ENCODE assay signal across 1 cellular context in genomic region chr1:25755475-25756125, GRCh38.
TF ChIP-seq lines count a peak whose summit lies in the region.

No MANE protein-coding gene starts in this region.

TF ChIP-seq in K562, 482 proteins besides CTCF, POLR2A, EP300 and RAD21 (continued from another document and continues in another):
- TF ChIP-seq RCOR1 (IDR thresholded peaks at IDR 0.05; ENCODE audit: borderline replicate concordance in 1 of 2, low read depth in 2 of 2, low read length in 2 of 2) (0 out of 4 replicates have a peak, but pooled peaks of 1 of the 2 experiments have one; percentile 23), YY1 (IDR thresholded peaks at IDR 0.05; ENCODE audit: borderline replicate concordance in 1 of 3, control insufficient read depth in 1 of 3, extremely low read depth in 1 of 3, insufficient read depth in 3 of 3, insufficient read length in 1 of 3, insufficient replicate concordance in 2 of 3, low read depth in 1 of 3, low read length in 2 of 3) (no peak), ZNF699 (CRISPR knock-in tag; IDR thresholded peaks at IDR 0.05; ENCODE audit: insufficient replicate concordance) (no peak), ZZZ3 (IDR thresholded peaks at IDR 0.05) (no peak), HDAC6 (IDR thresholded peaks at IDR 0.05; ENCODE audit: low read depth, low read length) (no peak), TFAP4 (CRISPR knock-in tag; IDR thresholded peaks at IDR 0.05; ENCODE audit: borderline replicate concordance) (no peak), SMARCA4 (IDR thresholded peaks at IDR 0.05) (no peak), E2F6 (IDR thresholded peaks at IDR 0.05; ENCODE audit: borderline replicate concordance in 1 of 2, extremely low read depth in 1 of 2, insufficient read depth in 1 of 2, insufficient read length in 1 of 2, low read depth in 1 of 2, low read length in 1 of 2, poor library complexity in 1 of 2, severe bottlenecking in 1 of 2) (no peak), CBX8 (IDR thresholded peaks at IDR 0.05; ENCODE audit: borderline replicate concordance, extremely low read depth, low read depth, low read length, poor library complexity, severe bottlenecking) (no peak), PTRF (tag; IDR thresholded peaks at IDR 0.05) (no peak), LEF1 (IDR thresholded peaks at IDR 0.05) (no peak), TCF3 (CRISPR knock-in tag; IDR thresholded peaks at IDR 0.05) (no peak), SIX5 (IDR thresholded peaks at IDR 0.05; ENCODE audit: borderline replicate concordance in 1 of 2, insufficient read depth in 1 of 2, low read depth in 1 of 2, low read length in 2 of 2) (no peak), PREB (CRISPR knock-in tag; IDR thresholded peaks at IDR 0.05) (no peak), IRF9 (tag; IDR thresholded peaks at IDR 0.05) (no peak), FIP1L1 (IDR thresholded peaks at IDR 0.05; ENCODE audit: low read depth, low read length, poor library complexity, severe bottlenecking) (no peak), SRSF9 (IDR thresholded peaks at IDR 0.05; ENCODE audit: borderline replicate concordance, low read depth, low read length) (no peak), ZNF174 (CRISPR knock-in tag; IDR thresholded peaks at IDR 0.05) (no peak), USF2 (CRISPR knock-in tag; IDR thresholded peaks at IDR 0.05) (peak; percentile 50; the same call in 1 of the 2 replicates), TGIF2 (CRISPR knock-in tag; IDR thresholded peaks at IDR 0.05) (no peak), TFAM (CRISPR knock-in tag; conservative IDR thresholded peaks at IDR 0.05) (no peak), MBD1 (CRISPR knock-in tag; IDR thresholded peaks at IDR 0.05) (no peak), NFYB (IDR thresholded peaks at IDR 0.05; ENCODE audit: extremely low read depth, insufficient read length) (no peak), FOSL1 (tag; conservative IDR thresholded peaks at IDR 0.05) (no peak), PPARD (CRISPR knock-in tag; IDR thresholded peaks at IDR 0.05) (no peak), PKNOX1 (IDR thresholded peaks at IDR 0.05) (no peak), NELFE (IDR thresholded peaks at IDR 0.05; ENCODE audit: insufficient read depth, insufficient read length) (no peak), SETDB1 (IDR thresholded peaks at IDR 0.05; ENCODE audit: low read length) (no peak), FOXP1 (CRISPR knock-in tag; IDR thresholded peaks at IDR 0.05) (no peak), TFE3 (CRISPR knock-in tag; IDR thresholded peaks at IDR 0.05) (peak; percentile 87), ARHGAP35 (IDR thresholded peaks at IDR 0.05; ENCODE audit: partially characterized antibody) (no peak), OTX1 (CRISPR knock-in tag; IDR thresholded peaks at IDR 0.05) (no peak), PHF8 (IDR thresholded peaks at IDR 0.05; ENCODE audit: borderline replicate concordance, low read length) (no peak), GATAD2B (IDR thresholded peaks at IDR 0.05; ENCODE audit: borderline replicate concordance) (no peak), ARID3A (IDR thresholded peaks at IDR 0.05; ENCODE audit: borderline replicate concordance, low read depth, low read length) (no peak), JUND (IDR thresholded peaks at IDR 0.05; ENCODE audit: borderline replicate concordance, low read depth, low read length) (no peak), JUND (tag; IDR thresholded peaks at IDR 0.05; ENCODE audit: borderline replicate concordance, low read depth, low read length) (no peak), HDAC3 (IDR thresholded peaks at IDR 0.05; ENCODE audit: borderline replicate concordance, partially characterized antibody) (no peak), EP400 (IDR thresholded peaks at IDR 0.05) (no peak), CBX3 (IDR thresholded peaks at IDR 0.05; ENCODE audit: borderline replicate concordance in 1 of 2, low read length in 2 of 2) (no peak), POLR3G (IDR thresholded peaks at IDR 0.05; ENCODE audit: extremely low read depth, insufficient read length, insufficient replicate concordance) (no peak), PTBP1 (IDR thresholded peaks at IDR 0.05; ENCODE audit: low read depth, low read length) (0 out of 2 replicates have a peak, but pooled peaks have one; percentile 57), BCOR (IDR thresholded peaks at IDR 0.05) (peak; percentile 94), MIER1 (IDR thresholded peaks at IDR 0.05; ENCODE audit: low read depth) (no peak), XRCC4 (IDR thresholded peaks at IDR 0.05; ENCODE audit: extremely low read depth, insufficient read depth, insufficient read length) (no peak), NCOA2 (IDR thresholded peaks at IDR 0.05; ENCODE audit: partially characterized antibody in 2 of 2) (no peak), MTA1 (IDR thresholded peaks at IDR 0.05; ENCODE audit: borderline replicate concordance) (no peak), JUNB (CRISPR knock-in tag; conservative IDR thresholded peaks at IDR 0.05) (no peak), SMAD4 (CRISPR knock-in tag; conservative IDR thresholded peaks at IDR 0.05) (no peak), ZNF57 (CRISPR knock-in tag; IDR thresholded peaks at IDR 0.05) (no peak), RBM25 (IDR thresholded peaks at IDR 0.05; ENCODE audit: low read depth, low read length, severe bottlenecking) (peak; percentile 91), HDAC8 (tag; IDR thresholded peaks at IDR 0.05) (no peak), ATF3 (IDR thresholded peaks at IDR 0.05) (no peak), ATF3 (CRISPR knock-in tag; conservative IDR thresholded peaks at IDR 0.05) (no peak), ZKSCAN1 (IDR thresholded peaks at IDR 0.05; ENCODE audit: low read depth, low read length) (no peak), ADNP (tag; IDR thresholded peaks at IDR 0.05) (0 out of 2 replicates have a peak, but pooled peaks have one; percentile 49), ZMIZ1 (IDR thresholded peaks at IDR 0.05; ENCODE audit: low read depth in 2 of 2, low read length in 2 of 2) (no peak)
